In genomic region chr10:102418612-102419560, GRCh38 we compare ENCODE assay signal across 8 cellular contexts. TPM values are rescaled to one million over a fixed set of nuclear protein-coding genes. Genes with fewer than 3 reads are reported as not detected.
DNase-seq lines count a peak whose midpoint lies in the region; ATAC-seq and TF ChIP-seq lines count a peak whose summit lies in the region.

Gene PSD, minus strand, starts transcription at chr10:102418785. Its CDS starts 1,747 bp downstream, at chr10:102417038.

- intact Hi-C loops in activated naive CD4-positive, alpha-beta T cell treated with anti-CD3 and anti-CD28 coated beads for 36 hours (cut with micrococcal nuclease) = no loop called here

- peaks cover 32 to 35% of the 10 kb centered on the region in 2 donors for H3K4me1 ChIP-seq in duodenal mucosa (ENCODE audit: control insufficient read depth in 1 of 2, insufficient read depth in 2 of 2, low read length in 2 of 2)

- H3K27ac Mint-ChIP-seq in activated naive CD4-positive, alpha-beta T cell treated with anti-CD3 and anti-CD28 coated beads for 36 hours = no peak within 1 kb of the TSS
- peak within 1 kb of the TSS; percentile 98 for H3K27ac Mint-ChIP-seq in neural crest cell (ENCODE audit: unreplicated experiment)

- H3K27ac ChIP-seq in duodenal mucosa (ENCODE audit: low read depth, low read length) = no peak within 1 kb of the TSS

- H3K4me3 ChIP-seq in duodenal mucosa (ENCODE audit: low read depth in 1 of 2, low read length in 2 of 2) = peak within 1 kb of the TSS; percentile 77 to 93

- peaks cover 30% of the 10 kb centered on the region for H3K4me1 Mint-ChIP-seq in activated naive CD4-positive, alpha-beta T cell treated with anti-CD3 and anti-CD28 coated beads for 36 hours (ENCODE audit: low read depth)
- H3K4me1 Mint-ChIP-seq in neural crest cell = peaks cover 70% of the 10 kb centered on the region

- CTCF ChIA-PET in activated naive CD4-positive, alpha-beta T cell treated with anti-CD3 and anti-CD28 coated beads for 36 hours (lab: Charles Lee) = interaction anchor here (2.0 to 2.1 kb wide), 2 partner anchors 12 to 20 kb away, joined by 7 to 8 read pairs; no protein-coding TSS in a partner anchor

- no peak for DNase-seq in activated naive CD4-positive, alpha-beta T cell treated with anti-CD3 and anti-CD28 coated beads for 36 hours
- no peak for DNase-seq in activated naive CD4-positive, alpha-beta T cell treated with anti-CD3 and anti-CD28 coated beads, Interleukin-2, amount 50 U/mL, for 16 hours
- peak; percentile 84 for DNase-seq in NCI-H82 treated with DMSO at 0.1 percent for 48 hours (lab: John Stamatoyannopoulos, UW; ENCODE audit: unreplicated experiment)
- DNase-seq in neural crest cell (ENCODE audit: low read depth, low spot score) = peak; percentile 44
- no peak for DNase-seq in GM20000 (ENCODE audit: low spot score)
- no peak for DNase-seq in GM19240 (ENCODE audit: insufficient read length, low spot score)

- peak within 1 kb of the TSS; percentile 95 for H3K4me3 Mint-ChIP-seq in activated naive CD4-positive, alpha-beta T cell treated with anti-CD3 and anti-CD28 coated beads for 36 hours
- peak within 1 kb of the TSS; percentile 94 for H3K4me3 Mint-ChIP-seq in neural crest cell

- peaks cover 4 to 6% of the 10 kb centered on the region in 2 donors for H3K36me3 ChIP-seq in duodenal mucosa (ENCODE audit: control insufficient read depth in 1 of 2, insufficient read depth in 2 of 2, low read length in 2 of 2)

- peaks cover 27% of the 10 kb centered on the region for H3K27me3 Mint-ChIP-seq in activated naive CD4-positive, alpha-beta T cell treated with anti-CD3 and anti-CD28 coated beads for 36 hours (ENCODE audit: low read depth)
- peaks cover 11% of the 10 kb centered on the region for H3K27me3 Mint-ChIP-seq in neural crest cell (ENCODE audit: low read depth)

- peaks cover 7 to 11% of the 10 kb centered on the region in 2 donors for H3K27me3 ChIP-seq in duodenal mucosa (ENCODE audit: control insufficient read depth in 1 of 2, insufficient read depth in 2 of 2, low read length in 2 of 2)

- no peaks in the 10 kb centered on the region for H3K9me3 Mint-ChIP-seq in activated naive CD4-positive, alpha-beta T cell treated with anti-CD3 and anti-CD28 coated beads for 36 hours
- H3K9me3 Mint-ChIP-seq in neural crest cell = no peaks in the 10 kb centered on the region

- H3K9me3 ChIP-seq in duodenal mucosa (ENCODE audit: control insufficient read depth in 1 of 2, low read length in 2 of 2) = no peaks in the 10 kb centered on the region

- peaks cover 1% of the 10 kb centered on the region for H3K36me3 Mint-ChIP-seq in activated naive CD4-positive, alpha-beta T cell treated with anti-CD3 and anti-CD28 coated beads for 36 hours (ENCODE audit: low read depth)
- no peaks in the 10 kb centered on the region for H3K36me3 Mint-ChIP-seq in neural crest cell (ENCODE audit: low read depth)

- ATAC-seq in HG02610 (IDR thresholded peaks at IDR 0.05; ENCODE audit: unreplicated experiment) = no peak

- TF ChIP-seq CTCF in neural crest cell (conservative IDR thresholded peaks at IDR 0.05) (no peak), GM20000 (IDR thresholded peaks at IDR 0.05; ENCODE audit: extremely low read depth, missing control alignments) (no peak)

- H3K9ac ChIP-seq in duodenal mucosa (ENCODE audit: low read depth in 1 of 2, low read length in 2 of 2) = peak within 1 kb of the TSS in 1 of 2 donors; percentile 64

RNA-seq across cellular contexts. Expression of gene PSD, which starts in this region (rescaled TPM):
- total RNA-seq in activated naive CD4-positive, alpha-beta T cell treated with anti-CD3 and anti-CD28 coated beads for 36 hours = 1 to 10 TPM; 6.2 to 7.2 TPM
- total RNA-seq in neural crest cell = 36.1 and 37.4 TPM in 2 replicates

Comparison
In these comparisons a context has a peak if more than half of its experiments do, and no peak if none do; other contexts are left out.
1. DNase-seq: peak in NCI-H82 treated with DMSO at 0.1 percent for 48 hours (single experiment) and neural crest cell (single experiment); none in activated naive CD4-positive, alpha-beta T cell treated with anti-CD3 and anti-CD28 coated beads for 36 hours (single experiment), activated naive CD4-positive, alpha-beta T cell treated with anti-CD3 and anti-CD28 coated beads, Interleukin-2, amount 50 U/mL, for 16 hours (single experiment), GM20000 (single experiment) and GM19240 (single experiment).